ENCODE assay signal across 8 cellular contexts in genomic region chr5:88883566-88884434, GRCh38. TPM values are rescaled to one million over a fixed set of nuclear protein-coding genes. Genes with fewer than 3 reads are reported as not detected.
A peak's percentile ranks its signal among the peaks of the same experiment; 100 is the strongest.
DNase-seq lines count a peak whose midpoint lies in the region; TF ChIP-seq lines count a peak whose summit lies in the region.

No MANE protein-coding gene starts in this region.

- no peaks in the 10 kb centered on the region for H3F3A ChIP-seq in smooth muscle cell (ENCODE audit: low read depth)

- DNase-seq in CD14-positive monocyte (ENCODE audit: low spot score) (peak; percentile 62), SK-N-DZ (ENCODE audit: low spot score) (peak; percentile 25), coronary artery (ENCODE audit: low spot score) (peak; percentile 87), kidney glomerular epithelial cell (lab: John Stamatoyannopoulos, UW) (peak; percentile 70), smooth muscle cell (lab: John Stamatoyannopoulos, UW; ENCODE audit: unreplicated experiment) (peak; percentile 39)
- DNase-seq in stimulated activated naive CD4-positive, alpha-beta T cell (lab: John Stamatoyannopoulos, UW), result no peak

- intact Hi-C loops in CD14-positive monocyte (cut with micrococcal nuclease), result loop anchor here (5.0 to 10.0 kb wide), 4 partner anchors 56 to 511 kb away; no protein-coding TSS in a partner anchor

- 1% methylated on average over 49 of the region's 49 CpGs for WGBS in smooth muscle cell (ENCODE audit: low lambda C conversion rate)

- no peaks in the 10 kb centered on the region for H4K20me1 ChIP-seq in smooth muscle cell (ENCODE audit: low read depth)

- H3K27me3 Mint-ChIP-seq in CD14-positive monocyte (ENCODE audit: low read depth in 3 of 3) (peaks cover 0 to 4% (median 0%) of the 10 kb centered on the region in 3 donors), IgD-negative memory B cell (no peaks in the 10 kb centered on the region)

- H3K9ac ChIP-seq in smooth muscle cell (ENCODE audit: low read depth), result peak overlapping the region; percentile 53

- peak overlapping the region; percentile 95 to 100 (median 98) for H3K27ac Mint-ChIP-seq in CD14-positive monocyte
- peak overlapping the region; percentile 95 to 99 (median 99) for H3K27ac Mint-ChIP-seq in IgD-negative memory B cell

- peak; percentile 69 for TF ChIP-seq POLR2A in GM19193 (IDR thresholded peaks at IDR 0.05; ENCODE audit: extremely low read depth, insufficient read depth, insufficient read length)

- peak overlapping the region; percentile 83 to 100 for H3K4me3 Mint-ChIP-seq in CD14-positive monocyte
- H3K4me3 Mint-ChIP-seq in IgD-negative memory B cell, result peak overlapping the region; percentile 94 to 100 (median 99)

- peak overlapping the region; percentile 83 to 90 for H3K27ac ChIP-seq in coronary artery
- H3K27ac ChIP-seq in smooth muscle cell (ENCODE audit: low read depth), result peak overlapping the region; percentile 8

- H3K36me3 Mint-ChIP-seq in CD14-positive monocyte, result peaks cover 2 to 9% of the 10 kb centered on the region in 2 donors
- peaks cover 2% of the 10 kb centered on the region for H3K36me3 Mint-ChIP-seq in IgD-negative memory B cell

- no peaks in the 10 kb centered on the region for H3K79me2 ChIP-seq in smooth muscle cell (ENCODE audit: low read depth)

- peaks cover 50% of the 10 kb centered on the region for H3K4me1 Mint-ChIP-seq in CD14-positive monocyte
- H3K4me1 Mint-ChIP-seq in IgD-negative memory B cell, result peaks cover 26 to 31% (median 28%) of the 10 kb centered on the region in 3 donors

- no peaks in the 10 kb centered on the region for H3K4me1 ChIP-seq in smooth muscle cell (ENCODE audit: low read depth)

- H3K4me3 ChIP-seq in coronary artery, result peak overlapping the region; percentile 82
- peak overlapping the region; percentile 79 for H3K4me3 ChIP-seq in smooth muscle cell

- peak overlapping the region; percentile 74 for H2AFZ ChIP-seq in smooth muscle cell (ENCODE audit: low read depth)

- H3K36me3 ChIP-seq in smooth muscle cell (ENCODE audit: low read depth), result no peaks in the 10 kb centered on the region

- H3K27me3 ChIP-seq in smooth muscle cell (ENCODE audit: low read depth), result no peaks in the 10 kb centered on the region

- no peaks in the 10 kb centered on the region for H3K9me3 ChIP-seq in smooth muscle cell (replicated peaks; ENCODE audit: low read depth)

- TF ChIP-seq CTCF in CD14-positive monocyte (IDR thresholded peaks at IDR 0.05), result no peak
- TF ChIP-seq CTCF in coronary artery (IDR thresholded peaks at IDR 0.05), result no peak
- TF ChIP-seq CTCF in smooth muscle cell (IDR thresholded peaks at IDR 0.05; ENCODE audit: borderline replicate concordance, insufficient read depth, poor library complexity, severe bottlenecking), result no peak

- H3K9me3 Mint-ChIP-seq in CD14-positive monocyte (no peaks in the 10 kb centered on the region), IgD-negative memory B cell (no peaks in the 10 kb centered on the region)

- peak overlapping the region; percentile 94 for H3K4me2 ChIP-seq in smooth muscle cell

RNA-seq across cellular contexts. Expression of gene MEF2C, which starts 0.8 kb away (rescaled TPM):
- polyA plus RNA-seq in CD14-positive monocyte (10 to 100 TPM; 88.3 to 89.3 TPM), IgD-negative memory B cell (238 TPM), smooth muscle cell (8.1 and 11.4 TPM in 2 replicates)
- polyA plus RNA-seq in SK-N-DZ (2014; cell fraction: cytosol; rRNA removed), result not detected in 2 replicates
- not detected in 2 replicates for polyA plus RNA-seq in SK-N-DZ (2014; cell fraction: nucleus; rRNA removed)
- total RNA-seq in smooth muscle cell, result 10.7 and 14.0 TPM in 2 replicates

Comparison
In these comparisons a context has a peak if more than half of its experiments do, and no peak if none do; other contexts are left out.
1. DNase-seq: peak in CD14-positive monocyte (single experiment), SK-N-DZ (single experiment), coronary artery (single experiment), kidney glomerular epithelial cell (single experiment) and smooth muscle cell (single experiment); none in stimulated activated naive CD4-positive, alpha-beta T cell (0 of 6).